In the genomic region with DNA sequence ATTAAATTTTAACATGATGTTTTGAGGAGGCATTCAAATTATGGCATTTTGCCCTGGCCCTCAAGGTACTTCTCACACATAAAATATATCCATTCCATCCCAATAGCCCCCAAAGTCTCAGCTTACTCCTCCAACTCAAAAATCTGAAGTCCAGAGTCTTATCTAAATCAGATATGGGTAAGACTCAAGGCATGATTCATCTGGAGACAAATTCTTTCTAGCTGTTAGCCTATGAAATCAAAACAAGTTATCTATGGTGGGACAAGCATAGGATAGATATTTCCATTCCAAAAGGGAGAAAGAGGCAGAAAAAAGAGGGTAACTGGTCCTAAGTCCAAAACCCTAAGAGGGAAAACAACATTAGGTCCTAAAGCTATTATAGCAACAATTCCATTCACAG, we compare ENCODE assay signal across 1 cellular context.
TF ChIP-seq lines count a peak whose summit lies in the region.

No MANE protein-coding gene starts in this region.

TF ChIP-seq in IMR-90, 13 proteins besides CTCF, POLR2A, EP300 and RAD21:
- TF ChIP-seq RCOR1 (IDR thresholded peaks at IDR 0.05; ENCODE audit: insufficient replicate concordance, low read length) = no peak
- no peak for TF ChIP-seq MAZ (IDR thresholded peaks at IDR 0.05; ENCODE audit: borderline replicate concordance, low read depth, low read length)
- TF ChIP-seq CHD1 (IDR thresholded peaks at IDR 0.05; ENCODE audit: low read depth, low read length) = no peak
- no peak for TF ChIP-seq MAFK (IDR thresholded peaks at IDR 0.05; ENCODE audit: low read depth, low read length)
- TF ChIP-seq CEBPB (IDR thresholded peaks at IDR 0.05; ENCODE audit: low read depth, low read length) = no peak
- no peak for TF ChIP-seq RFX5 (IDR thresholded peaks at IDR 0.05; ENCODE audit: low read depth, low read length)
TF ChIP-seq in IMR-90: peak in this region for 0.
